In genomic region chr10:126646101-126646500, GRCh38 we compare ENCODE assay signal across 19 cellular contexts. TPM values are rescaled to one million over a fixed set of nuclear protein-coding genes. Genes with fewer than 3 reads are reported as not detected.
DNase-seq lines count a peak whose midpoint lies in the region; ATAC-seq and TF ChIP-seq lines count a peak whose summit lies in the region.
"Had no signal": no experiment of that assay in that cellular context is flagged by ENCODE, and none has a peak within 500 bp of the region (broad histone marks: within the 10 kb centered on the region; RNA-seq: fewer than 3 reads in every experiment).

No MANE protein-coding gene starts in this region.

- H3K27me3 Mint-ChIP-seq in chondrocyte (ENCODE audit: low read depth), result peaks cover 8% of the 10 kb centered on the region
- no peaks in the 10 kb centered on the region for H3K27me3 Mint-ChIP-seq in activated T-cell treated with anti-CD3 and anti-CD28 coated beads, Interleukin-2, amount 50 U/mL, for 24 hours
- H3K27me3 Mint-ChIP-seq: central memory CD8-positive, alpha-beta T cell had no signal

- BruUV-seq in PC-3 (replicated peaks; lab: Mats Ljungman, UMichigan), result no TSS peak

- ATAC-seq in PC-3 (peak; percentile 93), GM21619 (IDR thresholded peaks at IDR 0.05; ENCODE audit: unreplicated experiment) (no peak)
- ATAC-seq: activated naive CD4-positive, alpha-beta T cell treated with anti-CD3 and anti-CD28 coated beads, Interleukin-2, amount 50 U/mL, for 72 hours; heart left ventricle had no signal

- no peaks in the 10 kb centered on the region for H3K9me3 ChIP-seq in PC-3 (ENCODE audit: low read length)
- H3K9me3 ChIP-seq: heart left ventricle had no signal

- intact Hi-C loops in PC-3 (cut with micrococcal nuclease), result no loop called here

- H3K4me1 Mint-ChIP-seq in chondrocyte (ENCODE audit: low read depth), result peaks cover 14% of the 10 kb centered on the region
- H3K4me1 Mint-ChIP-seq in activated T-cell treated with anti-CD3 and anti-CD28 coated beads, Interleukin-2, amount 50 U/mL, for 24 hours (ENCODE audit: low read depth), result no peaks in the 10 kb centered on the region
- H3K4me1 Mint-ChIP-seq: central memory CD8-positive, alpha-beta T cell; IgD-negative memory B cell; nephron had no signal

- peak overlapping the region; percentile 32 for H3K27ac Mint-ChIP-seq in chondrocyte (ENCODE audit: unreplicated experiment)
- no peak overlapping the region for H3K27ac Mint-ChIP-seq in activated T-cell treated with anti-CD3 and anti-CD28 coated beads, Interleukin-2, amount 50 U/mL, for 24 hours
- H3K27ac Mint-ChIP-seq: activated naive CD4-positive, alpha-beta T cell treated with anti-CD3 and anti-CD28 coated beads, Interleukin-2, amount 50 U/mL, for 72 hours; IgD-negative memory B cell; nephron had no signal

- peaks cover 10% of the 10 kb centered on the region; the same call in 1 of the 2 replicates for H3K4me1 ChIP-seq in PC-3 (ENCODE audit: insufficient read depth, low read length)

- CTCF ChIA-PET in PC-3 (lab: Charles Lee), result interaction anchor here (0.7 kb wide), 1 partner anchor 103 kb away, joined by 3 read pairs; no protein-coding TSS in a partner anchor

- H3K4me2 ChIP-seq in PC-3 (ENCODE audit: low read length), result 0 out of 2 replicates have a peak overlapping the region, but pooled peaks have one; percentile 3

- H3K79me2 ChIP-seq in PC-3 (ENCODE audit: low read length), result no peaks in the 10 kb centered on the region

- H3K4me3 Mint-ChIP-seq in chondrocyte (ENCODE audit: unreplicated experiment), result no peak overlapping the region
- H3K4me3 Mint-ChIP-seq in activated T-cell treated with anti-CD3 and anti-CD28 coated beads, Interleukin-2, amount 50 U/mL, for 24 hours, result no peak overlapping the region
- H3K4me3 Mint-ChIP-seq: central memory CD8-positive, alpha-beta T cell; IgD-negative memory B cell; nephron had no signal

- H3K27me3 ChIP-seq in PC-3 (ENCODE audit: low read length), result no peaks in the 10 kb centered on the region
- H3K27me3 ChIP-seq: heart left ventricle had no signal

- POLR2A ChIA-PET in PC-3 (lab: Charles Lee; ENCODE audit: unreplicated experiment), result no interaction called here

- H3K9me2 ChIP-seq in PC-3 (replicated peaks; ENCODE audit: low read length), result no peaks in the 10 kb centered on the region

- no peak overlapping the region for H3K9ac ChIP-seq in PC-3 (ENCODE audit: low read length)

- no peak overlapping the region for H3K27ac ChIP-seq in PC-3 (ENCODE audit: low read length)
- H3K27ac ChIP-seq: heart left ventricle had no signal

- no peaks in the 10 kb centered on the region for H3F3A ChIP-seq in PC-3 (ENCODE audit: low read length, unreplicated experiment)

- no peak overlapping the region for H3K4me3 ChIP-seq in PC-3 (ENCODE audit: low read length)
- H3K4me3 ChIP-seq: heart left ventricle had no signal

- no peaks in the 10 kb centered on the region for H3K9me3 Mint-ChIP-seq in chondrocyte (ENCODE audit: low read depth)
- no peaks in the 10 kb centered on the region for H3K9me3 Mint-ChIP-seq in activated T-cell treated with anti-CD3 and anti-CD28 coated beads, Interleukin-2, amount 50 U/mL, for 24 hours
- H3K9me3 Mint-ChIP-seq: nephron had no signal

- H3K36me3 Mint-ChIP-seq in chondrocyte (ENCODE audit: low read depth), result peaks cover 2% of the 10 kb centered on the region
- no peaks in the 10 kb centered on the region for H3K36me3 Mint-ChIP-seq in activated T-cell treated with anti-CD3 and anti-CD28 coated beads, Interleukin-2, amount 50 U/mL, for 24 hours (ENCODE audit: low read depth)
- H3K36me3 Mint-ChIP-seq: activated naive CD4-positive, alpha-beta T cell treated with anti-CD3 and anti-CD28 coated beads, Interleukin-2, amount 50 U/mL, for 72 hours; IgD-negative memory B cell had no signal

- H4K20me1 ChIP-seq in PC-3 (ENCODE audit: low read length), result no peaks in the 10 kb centered on the region

- DNase-seq in Daoy (ENCODE audit: low read depth), result peak; percentile 36
- peak; percentile 23 for DNase-seq in PC-3
- DNase-seq in chondrocyte (ENCODE audit: low spot score), result no peak
- peak; percentile 23 for DNase-seq in non-pigmented ciliary epithelial cell (ENCODE audit: low read depth)
- DNase-seq in activated T-cell treated with anti-CD3 and anti-CD28 coated beads, Interleukin-2, amount 50 U/mL, for 24 hours, result no peak
- no peak for DNase-seq in iPS-NIHi11 (ENCODE audit: low spot score)
- no peak for DNase-seq in kidney tubule cell (ENCODE audit: low spot score)
- DNase-seq: activated CD4-positive, alpha-beta T cell treated with anti-CD3 and anti-CD28 coated beads, Interleukin-2, amount 50 U/mL, for 4 hours; activated T-cell treated with anti-CD3 and anti-CD28 coated beads, Interleukin-2, amount 50 U/mL, for 1 hour; AML-193; heart left ventricle; kidney; mesendoderm; NCI-H524 treated with DMSO at 0.1 percent for 48 hours had no signal

- H3K36me3 ChIP-seq in PC-3 (ENCODE audit: low read depth, low read length), result no peaks in the 10 kb centered on the region
- H3K36me3 ChIP-seq: heart left ventricle had no signal

- TF ChIP-seq CTCF in PC-3 (conservative IDR thresholded peaks at IDR 0.05; ENCODE audit: low read depth, low read length) (no peak), chondrocyte (IDR thresholded peaks at IDR 0.05) (no peak)

- H2AFZ ChIP-seq in PC-3 (ENCODE audit: low read length), result peak overlapping the region; percentile 21; the same call in 1 of the 2 replicates

RNA-seq across cellular contexts. Expression of gene C10orf90, which starts 24.4 kb away (rescaled TPM):
- total RNA-seq in Daoy (2014; rRNA removed; shearing (Covaris generic)), result 1.4 TPM in 1 of 2 replicates, not detected in the other
- total RNA-seq in PC-3 (2014; rRNA removed) (0.18 and 2.0 TPM in 2 replicates), chondrocyte (0.44 TPM in 1 of 3 replicates, not detected in the others)
- total RNA-seq: activated naive CD4-positive, alpha-beta T cell treated with anti-CD3 and anti-CD28 coated beads, Interleukin-2, amount 50 U/mL, for 72 hours; heart left ventricle; kidney had no signal

Comparison
In these comparisons a context has a peak if more than half of its experiments do, and no peak if none do; other contexts are left out.
1. DNase-seq: peak in Daoy (single experiment), PC-3 (single experiment) and non-pigmented ciliary epithelial cell (single experiment); none in chondrocyte (single experiment), activated T-cell treated with anti-CD3 and anti-CD28 coated beads, Interleukin-2, amount 50 U/mL, for 24 hours (single experiment), iPS-NIHi11 (single experiment) and kidney tubule cell (single experiment).